34 cellular contexts compared by ENCODE assay signal in the genomic region with DNA sequence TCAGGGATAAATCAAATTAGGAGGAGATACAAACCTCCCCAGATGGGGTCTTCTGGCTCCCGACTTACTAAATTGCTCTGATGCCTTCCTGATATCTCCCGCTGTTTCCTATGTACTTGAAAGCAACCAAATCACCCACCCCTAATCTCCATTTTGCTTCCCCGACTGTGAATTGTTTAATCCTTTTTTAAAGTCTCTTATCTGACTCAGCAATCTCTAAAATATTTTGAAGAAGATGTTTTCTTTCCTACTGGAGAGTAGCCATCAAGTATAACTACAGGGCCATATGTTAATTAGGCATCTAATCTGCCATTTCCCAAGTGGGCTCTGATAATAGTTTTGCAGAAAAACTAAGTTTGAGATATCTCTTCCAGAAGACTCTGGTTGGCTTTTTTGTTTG.
"Had no signal": no experiment of that assay in that cellular context is flagged by ENCODE, and none has a peak within 500 bp of the region (broad histone marks: within the 10 kb centered on the region; RNA-seq: fewer than 3 reads in every experiment).

No MANE protein-coding gene starts in this region.

- H3K9ac ChIP-seq: KMS-11 had no signal

- DNase-seq: Karpas-422, MG63, MM.1S, MV-4-11, NCI-H1048, NCI-H1092, NCI-H1092 treated with DMSO at 0.1 percent for 48 hours, NCI-H1105, NCI-H1105 treated with DMSO at 0.1 percent for 48 hours, NCI-H1417, NCI-H1417 treated with DMSO at 0.1 percent for 48 hours, NCI-H1436, NCI-H1436 treated with DMSO at 0.1 percent for 48 hours, NCI-H146, NCI-H1694, NCI-H1694 treated with DMSO at 0.1 percent for 48 hours, NCI-H187, NCI-H187 treated with DMSO at 0.1 percent for 48 hours, NCI-H1930, NCI-H2029, NCI-H2029 treated with DMSO at 0.1 percent for 48 hours, NCI-H2081, NCI-H2081 treated with DMSO at 0.1 percent for 48 hours, NCI-H2107, NCI-H2171, NCI-H2171 treated with DMSO at 0.1 percent for 48 hours, NCI-H2227 treated with DMSO at 0.1 percent for 48 hours, NCI-H226, NCI-H345, NCI-H446, NCI-H446 treated with DMSO at 0.1 percent for 48 hours, NCI-H510A, NCI-H510A treated with DMSO at 0.1 percent for 48 hours had no signal

- H3K4me2 ChIP-seq: KMS-11 had no signal

- H3K9me3 ChIP-seq: MG63 had no signal

- H3K4me3 ChIP-seq: MG63 had no signal

- H3K27ac ChIP-seq: KMS-11 had no signal

- H3K36me3 ChIP-seq: MG63 had no signal

- H3K27me3 ChIP-seq: MG63 had no signal
